15 cellular contexts compared by ENCODE assay signal in the genomic region with DNA sequence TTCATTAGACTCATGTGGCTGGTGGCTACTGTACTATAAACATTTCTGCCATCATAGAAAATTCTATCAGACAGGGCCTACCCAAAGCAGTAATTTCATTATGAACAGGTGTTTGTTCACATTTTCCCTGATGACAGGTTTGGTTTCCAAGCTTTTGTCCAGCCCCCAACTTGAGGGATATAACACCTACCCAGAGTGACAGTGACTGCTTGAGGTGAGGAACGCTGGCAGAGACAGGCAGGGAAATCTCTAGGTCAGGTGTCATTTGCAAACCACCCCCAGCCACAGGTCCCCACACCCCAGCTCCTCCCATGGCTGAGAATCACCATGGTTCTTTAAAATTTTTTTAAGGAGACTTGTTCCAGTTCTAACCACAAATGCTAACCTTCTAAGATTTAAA. TPM values are rescaled to one million over a fixed set of nuclear protein-coding genes. Genes with fewer than 3 reads are reported as not detected.
A peak's percentile ranks its signal among the peaks of the same experiment; 100 is the strongest.
DNase-seq lines count a peak whose midpoint lies in the region; ATAC-seq and TF ChIP-seq lines count a peak whose summit lies in the region.
"Had no signal": no experiment of that assay in that cellular context is flagged by ENCODE, and none has a peak within 500 bp of the region (broad histone marks: within the 10 kb centered on the region; RNA-seq: fewer than 3 reads in every experiment).

No MANE protein-coding gene starts in this region.

- ATAC-seq in natural killer cell (peak in 1 of 3 donors; percentile 32), GM18909 (IDR thresholded peaks at IDR 0.05; ENCODE audit: poor library complexity, unreplicated experiment) (no peak)
- no peak for ATAC-seq in natural killer cell treated with Interleukin-12 subunit alpha and Interleukin-12 subunit beta and Interleukin-15 and Interleukin-18, amount 100 ng/mL, for 72 hours
- peak; percentile 68 for ATAC-seq in activated T-helper 17 cell treated with anti-CD3 and anti-CD28 coated beads, Interleukin-2, amount 50 U/mL, for 72 hours (replicated peaks)
- ATAC-seq: A549, GM12878, HepG2 had no signal

- no peak for TF ChIP-seq CTCF in natural killer cell (IDR thresholded peaks at IDR 0.05)

- no peak overlapping the region for H3K4me3 Mint-ChIP-seq in natural killer cell
- H3K4me3 Mint-ChIP-seq in natural killer cell treated with Interleukin-12 subunit alpha and Interleukin-12 subunit beta and Interleukin-15 and Interleukin-18, amount 100 ng/mL, for 72 hours, result no peak overlapping the region
- H3K4me3 Mint-ChIP-seq in activated T-helper 17 cell treated with anti-CD3 and anti-CD28 coated beads, Interleukin-2, amount 50 U/mL, for 72 hours, result no peak overlapping the region
- H3K4me3 Mint-ChIP-seq: CD4-positive, alpha-beta memory T cell; H9 had no signal

- H3K27ac Mint-ChIP-seq in natural killer cell, result peak overlapping the region; percentile 85 to 93
- peak overlapping the region in 1 of 2 donors; percentile 55 for H3K27ac Mint-ChIP-seq in natural killer cell treated with Interleukin-12 subunit alpha and Interleukin-12 subunit beta and Interleukin-15 and Interleukin-18, amount 100 ng/mL, for 72 hours
- H3K27ac Mint-ChIP-seq in activated T-helper 17 cell treated with anti-CD3 and anti-CD28 coated beads, Interleukin-2, amount 50 U/mL, for 72 hours, result no peak overlapping the region
- H3K27ac Mint-ChIP-seq: CD4-positive, alpha-beta memory T cell had no signal

- no peaks in the 10 kb centered on the region for H3K27me3 Mint-ChIP-seq in natural killer cell (ENCODE audit: low read depth in 2 of 2)
- no peaks in the 10 kb centered on the region for H3K27me3 Mint-ChIP-seq in natural killer cell treated with Interleukin-12 subunit alpha and Interleukin-12 subunit beta and Interleukin-15 and Interleukin-18, amount 100 ng/mL, for 72 hours
- H3K27me3 Mint-ChIP-seq in activated T-helper 17 cell treated with anti-CD3 and anti-CD28 coated beads, Interleukin-2, amount 50 U/mL, for 72 hours, result no peaks in the 10 kb centered on the region

- H3K9me3 Mint-ChIP-seq in natural killer cell, result no peaks in the 10 kb centered on the region
- no peaks in the 10 kb centered on the region for H3K9me3 Mint-ChIP-seq in natural killer cell treated with Interleukin-12 subunit alpha and Interleukin-12 subunit beta and Interleukin-15 and Interleukin-18, amount 100 ng/mL, for 72 hours
- H3K9me3 Mint-ChIP-seq in activated T-helper 17 cell treated with anti-CD3 and anti-CD28 coated beads, Interleukin-2, amount 50 U/mL, for 72 hours, result no peaks in the 10 kb centered on the region
- H3K9me3 Mint-ChIP-seq: H9 had no signal

- peaks cover 17 to 33% of the 10 kb centered on the region in 2 donors for H3K4me1 Mint-ChIP-seq in natural killer cell
- H3K4me1 Mint-ChIP-seq in natural killer cell treated with Interleukin-12 subunit alpha and Interleukin-12 subunit beta and Interleukin-15 and Interleukin-18, amount 100 ng/mL, for 72 hours (ENCODE audit: low read depth in 2 of 2), result peaks cover 13 to 15% of the 10 kb centered on the region in 2 donors
- no peaks in the 10 kb centered on the region for H3K4me1 Mint-ChIP-seq in activated T-helper 17 cell treated with anti-CD3 and anti-CD28 coated beads, Interleukin-2, amount 50 U/mL, for 72 hours
- H3K4me1 Mint-ChIP-seq: CD4-positive, alpha-beta memory T cell had no signal

- no peak for DNase-seq in natural killer cell
- DNase-seq in natural killer cell treated with Interleukin-12 subunit alpha and Interleukin-12 subunit beta and Interleukin-15 and Interleukin-18, amount 100 ng/mL, for 72 hours (ENCODE audit: low spot score), result no peak
- DNase-seq in stimulated activated CD8-positive, alpha-beta memory T cell treated with anti-CD3 and anti-CD28 coated beads, Interleukin-4, amount 100 ng/mL, for 48 hours, result peak; percentile 25
- no peak for DNase-seq in NCI-H2029 (lab: John Stamatoyannopoulos, UW)
- no peak for DNase-seq in hippocampal formation (lab: John Stamatoyannopoulos, UW)
- DNase-seq: BE2C; CD4-positive, alpha-beta memory T cell; DMS79; GOT3; H9 had no signal

- intact Hi-C loops in natural killer cell (cut with micrococcal nuclease), result loop anchor here (2.0 kb wide), 1 partner anchor 33 kb away; no protein-coding TSS in a partner anchor

- H3K36me3 Mint-ChIP-seq in natural killer cell, result no peaks in the 10 kb centered on the region
- no peaks in the 10 kb centered on the region for H3K36me3 Mint-ChIP-seq in natural killer cell treated with Interleukin-12 subunit alpha and Interleukin-12 subunit beta and Interleukin-15 and Interleukin-18, amount 100 ng/mL, for 72 hours
- H3K36me3 Mint-ChIP-seq in activated T-helper 17 cell treated with anti-CD3 and anti-CD28 coated beads, Interleukin-2, amount 50 U/mL, for 72 hours (ENCODE audit: low read depth), result no peaks in the 10 kb centered on the region
- H3K36me3 Mint-ChIP-seq: CD4-positive, alpha-beta memory T cell had no signal

RNA-seq across cellular contexts. Expression of gene GOLM1, which starts 25.5 kb away (rescaled TPM):
- total RNA-seq in natural killer cell, result 10 to 100 TPM; 12.9 to 24.4 (median 20.2) TPM
- total RNA-seq in natural killer cell treated with Interleukin-12 subunit alpha and Interleukin-12 subunit beta and Interleukin-15 and Interleukin-18, amount 100 ng/mL, for 72 hours, result 10 to 100 TPM in 1 of 2 donors, 1 to 10 TPM in 1; 3.6 to 20.5 TPM
- total RNA-seq in activated T-helper 17 cell treated with anti-CD3 and anti-CD28 coated beads, Interleukin-2, amount 50 U/mL, for 72 hours, result 1 to 10 TPM; 2.0 to 2.8 TPM
- total RNA-seq: CD4-positive, alpha-beta memory T cell had no signal
